ENCODE assay signal across 8 cellular contexts in genomic region chr17:64661731-64661980, GRCh38. TPM values are rescaled to one million over a fixed set of nuclear protein-coding genes. Genes with fewer than 3 reads are reported as not detected.
DNase-seq lines count a peak whose midpoint lies in the region; FAIRE-seq and TF ChIP-seq lines count a peak whose summit lies in the region.

No MANE protein-coding gene starts in this region.

- peaks cover 70% of the 10 kb centered on the region for H3F3A ChIP-seq in GM23248 (ENCODE audit: insufficient read depth)

- in situ Hi-C loops in GM23248 (cut with MboI), result no loop called here

- peak overlapping the region; percentile 96 to 99 (median 98) for H3K9ac ChIP-seq in BLaER1 treated with 17β-estradiol and CSF1 and Interleukin-3, amounts not matched to agents 10 nM and 100 nM
- peak overlapping the region; percentile 89 for H3K9ac ChIP-seq in GM23248

- H3K36me3 ChIP-seq in BLaER1 treated with 17β-estradiol and CSF1 and Interleukin-3, amounts not matched to agents 10 nM and 100 nM, result peaks cover 0 to 14% (median 8%) of the 10 kb centered on the region in 11 experiments; a peak in 10 of 22 replicates
- H3K36me3 ChIP-seq in GM23248 (ENCODE audit: low read depth) (0 out of 2 replicates have a peak, but pooled peaks cover 5% of the 10 kb centered on the region), WERI-Rb-1 (no peaks in the 10 kb centered on the region)

- peak overlapping the region; percentile 99 for H3K4me3 Mint-ChIP-seq in progenitor cell of endocrine pancreas (ENCODE audit: low read depth)

- H3K27ac ChIP-seq in BLaER1 treated with 17β-estradiol and CSF1 and Interleukin-3, amounts not matched to agents 10 nM and 100 nM, result peak overlapping the region; percentile 94 to 99 (median 96)
- H3K27ac ChIP-seq in GM23248, result peak overlapping the region; percentile 81
- H3K27ac ChIP-seq in WERI-Rb-1, result peak overlapping the region; percentile 96

- peaks cover 18 to 40% (median 24%) of the 10 kb centered on the region in 10 experiments for H3K4me1 ChIP-seq in BLaER1 treated with 17β-estradiol and CSF1 and Interleukin-3, amounts not matched to agents 10 nM and 100 nM
- H3K4me1 ChIP-seq in GM23248 (ENCODE audit: insufficient read depth), result peaks cover 35% of the 10 kb centered on the region

- H3K27ac Mint-ChIP-seq in progenitor cell of endocrine pancreas, result peak overlapping the region; percentile 99

- H3K36me3 Mint-ChIP-seq in progenitor cell of endocrine pancreas (ENCODE audit: insufficient read depth), result peaks cover 2% of the 10 kb centered on the region

- H3K79me2 ChIP-seq in GM23248 (ENCODE audit: insufficient read depth), result peaks cover 61% of the 10 kb centered on the region

- no peak overlapping the region for H2AFZ ChIP-seq in GM23248

- DNase-seq in GM23248 (no peak), WERI-Rb-1 (no peak), fibroblast of the aortic adventitia (ENCODE audit: low read depth) (no peak), progenitor cell of endocrine pancreas (ENCODE audit: low spot score, unreplicated experiment) (peak; percentile 51), NK-92 (lab: John Stamatoyannopoulos, UW; ENCODE audit: unreplicated experiment) (no peak), D721Med (ENCODE audit: insufficient read length, low spot score) (no peak), SW 1271 (lab: John Stamatoyannopoulos, UW) (no peak)

- H3K9me3 Mint-ChIP-seq in progenitor cell of endocrine pancreas (ENCODE audit: low read depth), result no peaks in the 10 kb centered on the region

- no peaks in the 10 kb centered on the region for H3K27me3 Mint-ChIP-seq in progenitor cell of endocrine pancreas

- peaks cover 35 to 48% (median 46%) of the 10 kb centered on the region in 11 experiments; a peak in 20 of 22 replicates for H4K20me1 ChIP-seq in BLaER1 treated with 17β-estradiol and CSF1 and Interleukin-3, amounts not matched to agents 10 nM and 100 nM
- no peaks in the 10 kb centered on the region for H4K20me1 ChIP-seq in GM23248 (ENCODE audit: insufficient read depth)

- no peak for FAIRE-seq in D721Med (lab: Jason Lieb, UNC)

- H3K9me2 ChIP-seq in GM23248 (ENCODE audit: insufficient read depth), result no peaks in the 10 kb centered on the region

- H3K9me3 ChIP-seq in BLaER1 treated with 17β-estradiol and CSF1 and Interleukin-3, amounts not matched to agents 10 nM and 100 nM (replicated peaks in 1 of 11), result peaks cover 0 to 5% (median 2%) of the 10 kb centered on the region in 11 experiments; a peak in 7 of 22 replicates
- H3K9me3 ChIP-seq in GM23248 (ENCODE audit: low read depth) (no peaks in the 10 kb centered on the region), WERI-Rb-1 (ENCODE audit: severe bottlenecking) (no peaks in the 10 kb centered on the region)

- 2% methylated on average over 28 of the region's 32 CpGs; no CpG with 5 or more reads in 1 of the 2 experiments for WGBS in GM23248 (ENCODE audit: low coverage in 1 of 2, low lambda C conversion rate in 2 of 2, missing lambda C conversion rate in 2 of 2), 2 experiments

- peak overlapping the region; percentile 89 to 99 (median 94); a peak in 14 of 22 replicates for H3K4me2 ChIP-seq in BLaER1 treated with 17β-estradiol and CSF1 and Interleukin-3, amounts not matched to agents 10 nM and 100 nM
- H3K4me2 ChIP-seq in GM23248 (ENCODE audit: unreplicated experiment), result peak overlapping the region; percentile 95

- TF ChIP-seq CTCF in WERI-Rb-1 (IDR thresholded peaks at IDR 0.05; ENCODE audit: low read depth, low read length) (no peak), fibroblast of the aortic adventitia (IDR thresholded peaks at IDR 0.05; ENCODE audit: insufficient read depth, low read length) (no peak), progenitor cell of endocrine pancreas (IDR thresholded peaks at IDR 0.05; ENCODE audit: unreplicated experiment) (no peak), D721Med (IDR thresholded peaks at IDR 0.05; ENCODE audit: insufficient read depth, missing control alignments) (no peak)

- peaks cover 0 to 7% (median 0%) of the 10 kb centered on the region in 11 experiments; a peak in 1 of 22 replicates for H3K27me3 ChIP-seq in BLaER1 treated with 17β-estradiol and CSF1 and Interleukin-3, amounts not matched to agents 10 nM and 100 nM
- no peaks in the 10 kb centered on the region for H3K27me3 ChIP-seq in GM23248 (replicated peaks; ENCODE audit: insufficient read depth)
- H3K27me3 ChIP-seq in WERI-Rb-1 (ENCODE audit: insufficient read depth, low read depth, severe bottlenecking), result no peaks in the 10 kb centered on the region

- peaks cover 26% of the 10 kb centered on the region for H3K4me1 Mint-ChIP-seq in progenitor cell of endocrine pancreas (ENCODE audit: low read depth)

- peak overlapping the region; percentile 73 to 96 (median 86) for H3K4me3 ChIP-seq in BLaER1 treated with 17β-estradiol and CSF1 and Interleukin-3, amounts not matched to agents 10 nM and 100 nM
- H3K4me3 ChIP-seq in GM23248 (peak overlapping the region; percentile 93), WERI-Rb-1 (ENCODE audit: low read depth, low read length) (peak overlapping the region; percentile 97), fibroblast of the aortic adventitia (ENCODE audit: low read depth, low read length) (peak overlapping the region; percentile 77)

RNA-seq across cellular contexts. Expression of gene SMURF2, which starts 0.5 kb away (rescaled TPM):
- 157 and 159 TPM in 2 replicates for total RNA-seq in GM23248 (2014; rRNA removed; shearing (Covaris generic))
- 50.8 and 54.3 TPM in 2 replicates for polyA plus RNA-seq in GM23248 (2016; fragmentation: Nextera tagmentation; extraction: Ambion mirVana)
- total RNA-seq in fibroblast of the aortic adventitia (ENCODE audit: low replicate concordance) (38.2 and 90.9 TPM in 2 replicates), progenitor cell of endocrine pancreas (40.8 and 43.9 TPM in 2 replicates)
